ENCODE assay signal across 8 cellular contexts in the genomic region with DNA sequence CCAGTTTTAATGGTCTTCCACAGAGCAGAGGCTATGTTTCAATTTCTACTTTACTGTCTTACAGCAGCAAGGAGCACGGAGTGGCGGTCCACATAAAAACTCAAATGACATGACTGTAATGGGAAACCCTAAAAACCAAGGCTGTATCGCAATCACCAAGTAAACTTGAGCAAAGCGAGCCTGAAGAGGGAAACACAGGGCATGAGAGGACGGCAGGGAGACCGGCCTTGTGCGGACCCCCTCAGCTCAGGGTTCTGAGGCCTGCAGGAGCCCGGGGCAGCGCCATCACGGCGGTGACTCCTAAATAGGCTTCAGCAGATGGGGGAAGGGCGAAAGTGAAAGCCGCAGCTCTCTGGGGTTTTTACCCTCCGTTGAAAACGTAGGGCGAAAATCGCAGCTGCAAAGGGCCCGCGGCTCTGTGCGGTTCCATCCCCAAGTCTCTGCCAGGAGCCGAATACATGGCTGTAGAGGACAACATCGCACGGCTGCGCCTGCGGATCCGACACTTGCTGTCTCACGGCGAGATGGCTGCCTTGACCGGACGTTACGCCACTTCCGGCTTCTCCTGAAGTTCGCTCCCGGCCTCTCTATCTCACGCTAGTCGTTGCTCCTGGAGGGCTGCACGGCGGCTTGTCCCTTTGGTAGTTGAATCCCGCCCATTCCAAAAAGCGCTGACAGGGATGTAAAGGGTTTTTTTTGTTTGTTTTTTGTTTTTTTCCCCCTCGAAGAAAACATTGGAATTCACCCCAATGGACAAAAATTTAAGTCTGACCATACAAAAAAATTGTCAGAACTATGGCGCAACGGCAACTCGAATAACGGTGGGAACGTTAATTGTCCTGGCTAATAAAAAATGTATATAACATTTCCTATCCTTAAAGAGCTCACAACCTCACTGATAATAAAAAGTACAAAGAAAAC. TPM values are rescaled to one million over a fixed set of nuclear protein-coding genes. Genes with fewer than 3 reads are reported as not detected.
DNase-seq lines count a peak whose midpoint lies in the region; ATAC-seq and TF ChIP-seq lines count a peak whose summit lies in the region.

A gene (minus strand): TSS at position 543 of the 921 bp plus-strand sequence. CDS start 65 bp downstream, at position 478.

- no peaks in the 10 kb centered on the region for H3K9me3 Mint-ChIP-seq in endodermal cell

- H4K91ac ChIP-seq in mesenchymal stem cell (ENCODE audit: low read length) = peak within 1 kb of the TSS; percentile 90

- peaks cover 19% of the 10 kb centered on the region for H3K36me3 Mint-ChIP-seq in endodermal cell (ENCODE audit: low read depth)

- H3K4ac ChIP-seq in mesenchymal stem cell (ENCODE audit: low read depth in 1 of 2, low read length in 2 of 2) = peak within 1 kb of the TSS; percentile 93

- peaks cover 4% of the 10 kb centered on the region for H3K79me1 ChIP-seq in mesenchymal stem cell (replicated peaks; ENCODE audit: low read length, poor library complexity, severe bottlenecking)

- H3K27ac ChIP-seq in endodermal cell (ENCODE audit: low read depth, low read length) = peak within 1 kb of the TSS; percentile 96
- H3K27ac ChIP-seq in mesenchymal stem cell (ENCODE audit: low read length, poor library complexity, severe bottlenecking) = peak within 1 kb of the TSS; percentile 99

- H3K4me3 Mint-ChIP-seq in endodermal cell = no peak within 1 kb of the TSS

- H4K8ac ChIP-seq in mesenchymal stem cell (ENCODE audit: low read length) = peak within 1 kb of the TSS; percentile 94

- DNase-seq in COLO668 (lab: John Stamatoyannopoulos, UW; ENCODE audit: unreplicated experiment) (peak; percentile 90), HT1080 (ENCODE audit: low read depth) (peak; percentile 87), NOMO-1 treated with dmso at 0.1 percent for 144 hours (lab: John Stamatoyannopoulos, UW; ENCODE audit: unreplicated experiment) (peak; percentile 90), endodermal cell (peak; percentile 97), mesenchymal stem cell (peak; percentile 98)
- peak; percentile 50 to 68 (median 60) for DNase-seq in activated CD8-positive, alpha-beta memory T cell treated with anti-CD3 and anti-CD28 coated beads for 48 hours (ENCODE audit: low read depth in 2 of 3, low spot score in 2 of 3)
- peak; percentile 66 for DNase-seq in stimulated activated CD8-positive, alpha-beta memory T cell treated with anti-CD3 and anti-CD28 coated beads, Interleukin-12 subunit alpha, Interleukin-12 subunit beta, amount 100 ng/mL, for 4 hours (ENCODE audit: low read depth)

- ATAC-seq in GM21360 (IDR thresholded peaks at IDR 0.05; ENCODE audit: unreplicated experiment) = peak; percentile 55

- no peak for TF ChIP-seq CTCF in endodermal cell (conservative IDR thresholded peaks at IDR 0.05)

- no peak within 1 kb of the TSS for H3K27ac Mint-ChIP-seq in endodermal cell

- peak within 1 kb of the TSS; percentile 83 for H2BK15ac ChIP-seq in mesenchymal stem cell (ENCODE audit: low read depth, poor library complexity, severe bottlenecking)

- peaks cover 16% of the 10 kb centered on the region for H3K4me1 Mint-ChIP-seq in endodermal cell

- H3K4me1 ChIP-seq in endodermal cell (ENCODE audit: control insufficient read depth, insufficient read depth, low read length) (no peaks in the 10 kb centered on the region), mesenchymal stem cell (ENCODE audit: control insufficient read depth, insufficient read depth, low read depth, low read length) (peaks cover 2% of the 10 kb centered on the region)

- peak within 1 kb of the TSS in 1 of 2 experiments; percentile 36 for H3K14ac ChIP-seq in mesenchymal stem cell (ENCODE audit: low read length in 2 of 2)

- H3K9me3 ChIP-seq in endodermal cell (ENCODE audit: control insufficient read depth, low read length) = no peaks in the 10 kb centered on the region
- no peaks in the 10 kb centered on the region for H3K9me3 ChIP-seq in mesenchymal stem cell (ENCODE audit: control insufficient read depth, low read length)

- H3K27me3 Mint-ChIP-seq in endodermal cell (ENCODE audit: insufficient read depth) = no peaks in the 10 kb centered on the region

- no peaks in the 10 kb centered on the region for H3K27me3 ChIP-seq in endodermal cell (ENCODE audit: control insufficient read depth, insufficient read depth, low read length, poor library complexity, severe bottlenecking)
- H3K27me3 ChIP-seq in mesenchymal stem cell (ENCODE audit: control insufficient read depth in 1 of 2, insufficient read depth in 1 of 2, low read length in 2 of 2) = no peaks in the 10 kb centered on the region

- H2BK120ac ChIP-seq in mesenchymal stem cell (ENCODE audit: low read depth, low read length) = peak within 1 kb of the TSS; percentile 19

- H2BK5ac ChIP-seq in mesenchymal stem cell (ENCODE audit: low read depth, low read length, poor library complexity, severe bottlenecking) = peak within 1 kb of the TSS; percentile 88

- H3K9ac ChIP-seq in endodermal cell (ENCODE audit: extremely low read depth, low read length, poor library complexity, severe bottlenecking) (peak within 1 kb of the TSS; percentile 94), mesenchymal stem cell (ENCODE audit: low read length) (peak within 1 kb of the TSS; percentile 99)

- peak within 1 kb of the TSS; percentile 53 for H2AFZ ChIP-seq in mesenchymal stem cell (ENCODE audit: low read depth, low read length)

- H3K36me3 ChIP-seq in endodermal cell (ENCODE audit: control insufficient read depth, insufficient read depth, low read length) = peaks cover 31% of the 10 kb centered on the region
- H3K36me3 ChIP-seq in mesenchymal stem cell (ENCODE audit: control insufficient read depth in 1 of 2, insufficient read depth in 2 of 2, low read depth in 1 of 2, low read length in 2 of 2) = peaks cover 0 to 29% of the 10 kb centered on the region in 2 experiments

- peak within 1 kb of the TSS; percentile 81 to 99 for H3K18ac ChIP-seq in mesenchymal stem cell (ENCODE audit: low read depth in 1 of 2, low read length in 2 of 2)

- WGBS in endodermal cell (ENCODE audit: insufficient coverage in 1 of 2, insufficient read length in 1 of 2), 2 experiments = 0% methylated on average over 27 to 46 of the region's 46 CpGs
- under 1% methylated on average over 36 of the region's 46 CpGs for WGBS in mesenchymal stem cell

- H3K4me2 ChIP-seq in mesenchymal stem cell (ENCODE audit: low read length, poor library complexity, severe bottlenecking) = peak within 1 kb of the TSS; percentile 76

- peak within 1 kb of the TSS; percentile 91 for H3K4me3 ChIP-seq in endodermal cell (ENCODE audit: low read length)
- peak within 1 kb of the TSS; percentile 97 to 100 for H3K4me3 ChIP-seq in mesenchymal stem cell (ENCODE audit: insufficient read depth in 1 of 2, low read depth in 1 of 2, low read length in 2 of 2)

- H2BK12ac ChIP-seq in mesenchymal stem cell (ENCODE audit: low read length in 2 of 2) = peak within 1 kb of the TSS; percentile 13 to 83

- H2AK5ac ChIP-seq in mesenchymal stem cell (ENCODE audit: low read length, severe bottlenecking) = peak within 1 kb of the TSS; percentile 51

- peak within 1 kb of the TSS; percentile 76 to 94 for H3K23ac ChIP-seq in mesenchymal stem cell (ENCODE audit: low read length in 2 of 2)

RNA-seq across cellular contexts. Expression of the gene that starts here (rescaled TPM):
- 456 and 490 TPM in 2 replicates for total RNA-seq in HT1080 (2014; rRNA removed; shearing (Covaris generic))
- 478 and 586 TPM in 2 replicates for polyA plus RNA-seq in HT1080 (2015; cell fraction: cytosol; rRNA removed)
- polyA plus RNA-seq in HT1080 (2015; cell fraction: nucleus; rRNA removed) = 379 and 389 TPM in 2 replicates
- 100 to 1,000 TPM; 239 to 243 TPM for total RNA-seq in endodermal cell
- polyA plus RNA-seq in endodermal cell (2013, experiment 1 of 2) = 230 TPM
- 223 TPM for polyA plus RNA-seq in endodermal cell (2013, experiment 2 of 2)
- 243 TPM for polyA plus RNA-seq in mesenchymal stem cell (2013, experiment 1 of 2)
- polyA plus RNA-seq in mesenchymal stem cell (2013, experiment 2 of 2) = 250 TPM

Comparison
In these comparisons a context has a peak if more than half of its experiments do, and no peak if none do; other contexts are left out.
1. Peak in every context shown above with its lines: DNase-seq, ATAC-seq, H3K4me3 ChIP-seq and H3K27ac ChIP-seq.